8 cellular contexts compared by ENCODE assay signal in the genomic region with DNA sequence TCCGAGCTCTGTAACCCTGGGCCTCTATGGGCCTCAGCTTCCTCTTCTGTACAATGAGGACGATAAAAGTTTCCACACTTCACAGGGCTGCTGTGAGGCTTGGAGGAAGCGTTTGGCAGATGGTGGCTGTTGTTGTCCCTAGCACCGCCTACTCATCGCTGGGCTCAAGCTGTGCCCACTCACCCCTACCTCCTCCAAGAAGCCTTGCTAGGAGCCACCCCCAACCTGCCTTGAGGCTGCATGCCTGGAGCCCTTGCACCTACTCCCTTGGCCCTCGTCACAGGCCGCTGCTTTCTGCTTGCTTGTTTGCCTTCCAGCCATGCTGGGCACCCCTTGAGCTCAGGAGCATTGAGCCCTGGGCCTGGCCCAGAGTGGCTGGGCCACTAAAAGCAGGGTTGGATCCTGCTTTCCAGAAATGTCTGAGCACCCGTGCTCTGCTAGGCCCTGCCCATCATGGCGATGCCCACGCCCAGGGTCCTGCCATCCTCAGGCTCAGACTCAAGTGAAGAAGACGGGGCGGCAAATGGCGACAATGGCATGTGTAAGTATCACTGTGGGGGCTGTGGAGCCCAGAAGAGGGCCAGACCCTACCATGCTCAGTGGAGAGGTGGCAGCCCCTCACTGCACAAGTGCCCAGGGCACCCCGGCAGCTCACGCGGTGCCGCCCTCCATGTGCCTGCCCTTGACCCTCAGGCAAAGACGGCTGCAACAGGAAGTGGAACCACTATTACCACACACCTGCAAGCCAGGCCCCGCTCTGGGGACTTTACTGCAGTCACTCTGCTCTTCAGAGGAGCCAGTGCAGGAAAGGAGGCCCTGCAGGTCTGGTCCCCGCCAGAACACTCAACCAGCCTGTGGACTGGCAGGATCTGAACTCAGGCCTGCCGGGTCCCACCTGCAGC. TPM values are rescaled to one million over a fixed set of nuclear protein-coding genes. Genes with fewer than 3 reads are reported as not detected.
DNase-seq lines count a peak whose midpoint lies in the region; TF ChIP-seq lines count a peak whose summit lies in the region.

No MANE protein-coding gene starts in this region.

- no peak overlapping the region for H3K4me3 Mint-ChIP-seq in nephron progenitor cell

- TF ChIP-seq CTCF in tibial artery (IDR thresholded peaks at IDR 0.05): no peak
- TF ChIP-seq CTCF in nephron progenitor cell (IDR thresholded peaks at IDR 0.05): no peak
- TF ChIP-seq CTCF in smooth muscle cell (IDR thresholded peaks at IDR 0.05; ENCODE audit: borderline replicate concordance, insufficient read depth, poor library complexity, severe bottlenecking): no peak

- DNase-seq in Ammon's horn (ENCODE audit: low spot score) (peak; percentile 63), NOMO-1 treated with DMSO at 0.1 percent for 48 hours (lab: John Stamatoyannopoulos, UW; ENCODE audit: unreplicated experiment) (peak; percentile 96), dermis blood vessel endothelial cell (peak; percentile 24), tibial artery (no peak), nephron progenitor cell (no peak), smooth muscle cell (lab: John Stamatoyannopoulos, UW; ENCODE audit: unreplicated experiment) (no peak)

- H3K27ac ChIP-seq in skin epidermis (peak overlapping the region in 20 of 21 experiments; percentile 60 to 98 (median 84)), tibial artery (no peak overlapping the region), smooth muscle cell (ENCODE audit: low read depth) (no peak overlapping the region)

- peaks cover 0 to 14% (median 10%) of the 10 kb centered on the region in 4 donors for H3K4me1 ChIP-seq in tibial artery
- peaks cover 11% of the 10 kb centered on the region for H3K4me1 ChIP-seq in smooth muscle cell (ENCODE audit: low read depth)

- peaks cover 12% of the 10 kb centered on the region for H3K36me3 Mint-ChIP-seq in nephron progenitor cell (ENCODE audit: low read depth)

- no peaks in the 10 kb centered on the region for H3K9me3 ChIP-seq in tibial artery
- no peaks in the 10 kb centered on the region for H3K9me3 ChIP-seq in smooth muscle cell (replicated peaks; ENCODE audit: low read depth)

- WGBS in smooth muscle cell (ENCODE audit: low lambda C conversion rate): 90% methylated on average over 21 of the region's 21 CpGs

- no peak overlapping the region for H3K4me2 ChIP-seq in smooth muscle cell

- peak; percentile 65 for TF ChIP-seq POLR2A in GM19099 (IDR thresholded peaks at IDR 0.05; ENCODE audit: extremely low read depth, insufficient read length, low read depth)

- intact Hi-C loops in tibial artery (cut with DNase I; ENCODE audit: low total_unique reads): no loop called here

- no peak overlapping the region for H3K27ac Mint-ChIP-seq in nephron progenitor cell

- H3K9me3 Mint-ChIP-seq in nephron progenitor cell: no peaks in the 10 kb centered on the region

- H3K79me2 ChIP-seq in smooth muscle cell (ENCODE audit: low read depth): no peaks in the 10 kb centered on the region

- H2AFZ ChIP-seq in smooth muscle cell (ENCODE audit: low read depth): no peak overlapping the region

- H3K27me3 ChIP-seq in tibial artery (no peaks in the 10 kb centered on the region), smooth muscle cell (ENCODE audit: low read depth) (no peaks in the 10 kb centered on the region)

- H3K4me1 Mint-ChIP-seq in nephron progenitor cell: peaks cover 80% of the 10 kb centered on the region

- H3K36me3 ChIP-seq in tibial artery (no peaks in the 10 kb centered on the region), smooth muscle cell (ENCODE audit: low read depth) (no peaks in the 10 kb centered on the region)

- no peaks in the 10 kb centered on the region for H3K27me3 Mint-ChIP-seq in nephron progenitor cell (ENCODE audit: low read depth, poor library complexity)

- H3F3A ChIP-seq in smooth muscle cell (ENCODE audit: low read depth): no peaks in the 10 kb centered on the region

- H4K20me1 ChIP-seq in smooth muscle cell (ENCODE audit: low read depth): no peaks in the 10 kb centered on the region

- H3K4me3 ChIP-seq in skin epidermis: no peak overlapping the region
- H3K4me3 ChIP-seq in tibial artery: no peak overlapping the region
- H3K4me3 ChIP-seq in smooth muscle cell: no peak overlapping the region

- no peak overlapping the region for H3K9ac ChIP-seq in smooth muscle cell (ENCODE audit: low read depth)

RNA-seq across cellular contexts. Expression of gene SH3BGRL3, which starts 9.5 kb away (rescaled TPM):
- total RNA-seq in dermis blood vessel endothelial cell: 10.4 and 23.8 TPM in 2 replicates
- 162 and 241 TPM in 2 replicates for total RNA-seq in smooth muscle cell
- 1,359 and 1,367 TPM in 2 replicates for polyA plus RNA-seq in smooth muscle cell

RNA-seq across cellular contexts. Expression of gene UBXN11, which starts 17.0 kb away (rescaled TPM):
- total RNA-seq in dermis blood vessel endothelial cell: 2.3 and 3.6 TPM in 2 replicates
- 3.3 and 4.8 TPM in 2 replicates for total RNA-seq in smooth muscle cell
- 17.7 and 20.3 TPM in 2 replicates for polyA plus RNA-seq in smooth muscle cell

RNA-seq across cellular contexts. Expression of gene CD52, which starts 28.3 kb away (rescaled TPM):
- total RNA-seq in dermis blood vessel endothelial cell (not detected in 2 replicates), smooth muscle cell (1.1 TPM in 1 of 2 replicates, not detected in the other)
- 0.39 and 1.3 TPM in 2 replicates for polyA plus RNA-seq in smooth muscle cell

RNA-seq across cellular contexts. Expression of gene CEP85, which starts 55.4 kb away (rescaled TPM):
- 10.2 and 13.9 TPM in 2 replicates for total RNA-seq in dermis blood vessel endothelial cell
- total RNA-seq in smooth muscle cell: 6.0 and 7.9 TPM in 2 replicates
- 3.9 and 8.0 TPM in 2 replicates for polyA plus RNA-seq in smooth muscle cell

Comparison
In these comparisons a context has a peak if more than half of its experiments do, and no peak if none do; other contexts are left out.
1. DNase-seq: peak in Ammon's horn (single experiment), NOMO-1 treated with DMSO at 0.1 percent for 48 hours (single experiment) and dermis blood vessel endothelial cell (single experiment); none in tibial artery (0 of 2), nephron progenitor cell (single experiment) and smooth muscle cell (single experiment).
2. H3K27ac ChIP-seq: peak in skin epidermis (20 of 21); none in tibial artery (0 of 2) and smooth muscle cell (single experiment).